ENCODE assay signal across 8 cellular contexts in the genomic region with DNA sequence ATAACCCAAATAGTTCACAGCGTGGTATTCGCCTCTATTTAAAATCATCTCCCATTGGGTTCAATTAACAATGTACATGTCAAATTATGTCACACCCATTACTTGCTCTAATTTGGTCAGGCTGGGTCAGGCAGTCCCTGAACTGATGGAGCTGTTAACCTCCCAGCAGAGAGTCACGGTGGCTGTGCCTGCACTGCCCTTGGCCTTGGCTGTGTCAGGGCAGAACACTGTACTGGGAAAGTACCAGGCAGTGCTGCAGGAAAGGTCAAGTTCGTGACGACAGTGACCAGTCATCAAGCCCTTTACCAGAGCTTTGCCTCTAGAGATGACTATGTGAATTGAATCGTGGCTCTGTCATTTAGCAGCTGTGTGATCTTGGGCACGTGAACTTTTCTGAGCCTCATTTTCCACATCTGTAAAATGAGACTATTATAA.
DNase-seq lines count a peak whose midpoint lies in the region; ATAC-seq and TF ChIP-seq lines count a peak whose summit lies in the region.

No MANE protein-coding gene starts in this region.

- H3K27ac Mint-ChIP-seq in Caco-2 (ENCODE audit: unreplicated experiment) = peak overlapping the region; percentile 12
- H3K27ac Mint-ChIP-seq in CD4-positive, alpha-beta memory T cell = peak overlapping the region in 1 of 7 donors; percentile 26

- H3K9me3 ChIP-seq in Caco-2 (no peaks in the 10 kb centered on the region), adrenal gland (replicated peaks in 1 of 3) (no peaks in the 10 kb centered on the region), psoas muscle (no peaks in the 10 kb centered on the region), hepatocyte (ENCODE audit: low read depth) (no peaks in the 10 kb centered on the region)
- no peaks in the 10 kb centered on the region for H3K9me3 ChIP-seq in CD4-positive, alpha-beta memory T cell (ENCODE audit: control insufficient read depth in 1 of 2, low read length in 2 of 2)

- POLR2A ChIA-PET in Caco-2 (lab: Charles Lee) = no interaction called here
- POLR2A ChIA-PET in CD4-positive, alpha-beta memory T cell (lab: Charles Lee; ENCODE audit: partially characterized antibody) = interaction anchor here (0.9 to 2.0 kb wide), 5 partner anchors 9 to 130 kb away, joined by 3 to 5 read pairs (median 4); no protein-coding TSS in a partner anchor

- TF ChIP-seq POLR2A in GM19099 (IDR thresholded peaks at IDR 0.05; ENCODE audit: extremely low read depth, insufficient read length, low read depth) (peak; percentile 56), adrenal gland (IDR thresholded peaks at IDR 0.05) (peak in 1 of 2 donors; percentile 67)

- H3K36me3 ChIP-seq in Caco-2 (ENCODE audit: control insufficient read depth, insufficient read depth, low read length) = no peaks in the 10 kb centered on the region
- no peaks in the 10 kb centered on the region for H3K36me3 ChIP-seq in adrenal gland (replicated peaks in 1 of 2)
- H3K36me3 ChIP-seq in psoas muscle (ENCODE audit: insufficient read depth in 1 of 2, low read depth in 1 of 2) = no peaks in the 10 kb centered on the region
- no peaks in the 10 kb centered on the region for H3K36me3 ChIP-seq in CD4-positive, alpha-beta memory T cell (ENCODE audit: insufficient read depth, low read length)
- H3K36me3 ChIP-seq in hepatocyte (replicated peaks; ENCODE audit: insufficient read depth, low read depth) = no peaks in the 10 kb centered on the region

- BruUV-seq in Caco-2 (replicated peaks; lab: Mats Ljungman, UMichigan) = no TSS peak

- H3K4me3 ChIP-seq in Caco-2 (ENCODE audit: low read depth, low read length) = no peak overlapping the region
- no peak overlapping the region for H3K4me3 ChIP-seq in adrenal gland
- no peak overlapping the region for H3K4me3 ChIP-seq in psoas muscle
- no peak overlapping the region for H3K4me3 ChIP-seq in CD4-positive, alpha-beta memory T cell (ENCODE audit: low read length in 2 of 2)
- no peak overlapping the region for H3K4me3 ChIP-seq in hepatocyte

- CTCF ChIA-PET in Caco-2 (lab: Charles Lee) = no interaction called here
- CTCF ChIA-PET in CD4-positive, alpha-beta memory T cell (lab: Charles Lee; ENCODE audit: partially characterized antibody) = interaction anchor here (1.3 to 2.7 kb wide), 3 partner anchors 10 to 128 kb away, joined by 3 to 10 read pairs (median 5); no protein-coding TSS in a partner anchor

- WGBS in adrenal gland, 4 donors = 29 to 38% (median 37%) methylated on average over 6 to 7 of the region's 7 CpGs
- WGBS in psoas muscle, 3 donors = 52 to 61% (median 56%) methylated on average over 7 of the region's 7 CpGs
- 76% methylated on average over 7 of the region's 7 CpGs for WGBS in hepatocyte (ENCODE audit: low lambda C conversion rate, missing lambda C conversion rate)

- H3K27me3 Mint-ChIP-seq in Caco-2 (ENCODE audit: insufficient read depth, unreplicated experiment) = no peaks in the 10 kb centered on the region
- no peaks in the 10 kb centered on the region for H3K27me3 Mint-ChIP-seq in CD4-positive, alpha-beta memory T cell

- H4K20me1 ChIP-seq in hepatocyte (ENCODE audit: insufficient read depth, poor library complexity, severe bottlenecking) = no peaks in the 10 kb centered on the region

- H3K4me1 ChIP-seq in Caco-2 = peaks cover 57% of the 10 kb centered on the region
- peaks cover 10 to 21% of the 10 kb centered on the region in 2 donors for H3K4me1 ChIP-seq in adrenal gland (replicated peaks in 1 of 2)
- peaks cover 2% of the 10 kb centered on the region for H3K4me1 ChIP-seq in psoas muscle
- peaks cover 8% of the 10 kb centered on the region for H3K4me1 ChIP-seq in CD4-positive, alpha-beta memory T cell (ENCODE audit: insufficient read depth, low read length)
- peaks cover 13% of the 10 kb centered on the region for H3K4me1 ChIP-seq in hepatocyte (ENCODE audit: insufficient read depth)

- ATAC-seq in HG03135 (IDR thresholded peaks at IDR 0.05; ENCODE audit: unreplicated experiment) (peak; percentile 88), psoas muscle (peak; percentile 76 to 92 (median 78))

- DNase-seq in Caco-2 (no peak), adrenal gland (peak; percentile 87 to 96 (median 95)), psoas muscle (peak in 1 of 2 donors; percentile 23), hepatocyte (ENCODE audit: low spot score) (no peak), LoVo (ENCODE audit: low spot score) (no peak)
- DNase-seq in CD4-positive, alpha-beta memory T cell = no peak

- intact Hi-C loops in Caco-2 (cut with micrococcal nuclease; ENCODE audit: unreplicated experiment) (no loop called here), adrenal gland (cut with DNase I) (no loop called here), psoas muscle (cut with DNase I) (no loop called here)
- intact Hi-C loops in CD4-positive, alpha-beta memory T cell (cut with micrococcal nuclease) = no loop called here

- no peaks in the 10 kb centered on the region for H3K36me3 Mint-ChIP-seq in Caco-2 (ENCODE audit: insufficient read depth, unreplicated experiment)
- H3K36me3 Mint-ChIP-seq in CD4-positive, alpha-beta memory T cell = peaks cover 0 to 3% of the 10 kb centered on the region in 2 donors

- H3K9me3 Mint-ChIP-seq in Caco-2 (ENCODE audit: unreplicated experiment) = no peaks in the 10 kb centered on the region
- H3K9me3 Mint-ChIP-seq in CD4-positive, alpha-beta memory T cell = peaks cover 0 to 2% (median 0%) of the 10 kb centered on the region in 8 donors

- no peaks in the 10 kb centered on the region for H3K79me2 ChIP-seq in hepatocyte

- H3K4me2 ChIP-seq in hepatocyte = no peak overlapping the region

- H3K4me3 Mint-ChIP-seq in Caco-2 (ENCODE audit: unreplicated experiment) = no peak overlapping the region
- H3K4me3 Mint-ChIP-seq in CD4-positive, alpha-beta memory T cell = no peak overlapping the region

- peak overlapping the region; percentile 49 to 82 (median 75) for H3K27ac ChIP-seq in adrenal gland
- H3K27ac ChIP-seq in psoas muscle = no peak overlapping the region
- H3K27ac ChIP-seq in CD4-positive, alpha-beta memory T cell (ENCODE audit: low read depth, low read length) = no peak overlapping the region
- no peak overlapping the region for H3K27ac ChIP-seq in hepatocyte

- H3K27me3 ChIP-seq in Caco-2 (replicated peaks; ENCODE audit: control insufficient read depth, insufficient read depth, low read length) = no peaks in the 10 kb centered on the region
- H3K27me3 ChIP-seq in adrenal gland = no peaks in the 10 kb centered on the region
- H3K27me3 ChIP-seq in psoas muscle (ENCODE audit: insufficient read depth in 3 of 3, low read length in 2 of 3) = no peaks in the 10 kb centered on the region
- H3K27me3 ChIP-seq in CD4-positive, alpha-beta memory T cell (ENCODE audit: insufficient read depth, low read length) = no peaks in the 10 kb centered on the region
- H3K27me3 ChIP-seq in hepatocyte = no peaks in the 10 kb centered on the region

- H3K4me1 Mint-ChIP-seq in Caco-2 (ENCODE audit: low read depth, unreplicated experiment) = peaks cover 52% of the 10 kb centered on the region
- H3K4me1 Mint-ChIP-seq in CD4-positive, alpha-beta memory T cell = peaks cover 13 to 44% (median 20%) of the 10 kb centered on the region in 4 donors

- H2AFZ ChIP-seq in hepatocyte = no peak overlapping the region

- no peaks in the 10 kb centered on the region for H3K9me2 ChIP-seq in hepatocyte (replicated peaks; ENCODE audit: insufficient read depth)

- TF ChIP-seq CTCF in Caco-2 (IDR thresholded peaks at IDR 0.05; ENCODE audit: insufficient read depth in 1 of 2, low read depth in 1 of 2, low read length in 1 of 2, severe bottlenecking in 1 of 2, unreplicated experiment in 1 of 2) = no peak
- peak in 5 of 6 experiments; percentile 6 to 36 (median 17) for TF ChIP-seq CTCF in adrenal gland (IDR thresholded peaks at IDR 0.05)
- TF ChIP-seq CTCF in psoas muscle (IDR thresholded peaks at IDR 0.05) = no peak
- TF ChIP-seq CTCF in hepatocyte (IDR thresholded peaks at IDR 0.05; ENCODE audit: poor library complexity) = no peak

Comparison
In these comparisons a context has a peak if more than half of its experiments do, and no peak if none do; other contexts are left out.
1. DNase-seq: peak in adrenal gland (7 of 7); none in Caco-2 (0 of 2), CD4-positive, alpha-beta memory T cell (0 of 5), hepatocyte (single experiment) and LoVo (single experiment).
2. CTCF ChIP-seq: peak in adrenal gland (5 of 6); none in Caco-2 (0 of 2), psoas muscle (single experiment) and hepatocyte (single experiment).
3. H3K27ac ChIP-seq: peak in adrenal gland (5 of 5); none in psoas muscle (single experiment), CD4-positive, alpha-beta memory T cell (single experiment) and hepatocyte (single experiment).